In genomic region chr13:25301347-25302113, GRCh38 we compare ENCODE assay signal across 8 cellular contexts. TPM values are rescaled to one million over a fixed set of nuclear protein-coding genes. Genes with fewer than 3 reads are reported as not detected.
A peak's percentile ranks its signal among the peaks of the same experiment; 100 is the strongest.
DNase-seq lines count a peak whose midpoint lies in the region; ATAC-seq and TF ChIP-seq lines count a peak whose summit lies in the region.

A gene with protein sequence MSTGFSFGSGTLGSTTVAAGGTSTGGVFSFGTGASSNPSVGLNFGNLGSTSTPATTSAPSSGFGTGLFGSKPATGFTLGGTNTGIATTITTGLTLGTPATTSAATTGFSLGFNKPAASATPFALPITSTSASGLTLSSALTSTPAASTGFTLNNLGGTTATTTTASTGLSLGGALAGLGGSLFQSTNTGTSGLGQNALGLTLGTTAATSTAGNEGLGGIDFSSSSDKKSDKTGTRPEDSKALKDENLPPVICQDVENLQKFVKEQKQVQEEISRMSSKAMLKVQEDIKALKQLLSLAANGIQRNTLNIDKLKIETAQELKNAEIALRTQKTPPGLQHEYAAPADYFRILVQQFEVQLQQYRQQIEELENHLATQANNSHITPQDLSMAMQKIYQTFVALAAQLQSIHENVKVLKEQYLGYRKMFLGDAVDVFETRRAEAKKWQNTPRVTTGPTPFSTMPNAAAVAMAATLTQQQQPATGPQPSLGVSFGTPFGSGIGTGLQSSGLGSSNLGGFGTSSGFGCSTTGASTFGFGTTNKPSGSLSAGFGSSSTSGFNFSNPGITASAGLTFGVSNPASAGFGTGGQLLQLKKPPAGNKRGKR (plus strand): TSS chr13:25301625. CDS start chr13:25301774, 149 bp downstream.

- POLR2A ChIA-PET in RWPE1 (lab: Yijun Ruan, JAX; ENCODE audit: low non-redundant PET), result interaction anchor here (0.6 kb wide), 1 partner anchor 12 kb away, joined by 5 read pairs; no protein-coding TSS in a partner anchor

- H3K27ac Mint-ChIP-seq in activated T-helper 17 cell treated with anti-CD3 and anti-CD28 coated beads, Interleukin-2, amount 50 U/mL, for 72 hours, result peak within 1 kb of the TSS; percentile 92
- H3K27ac Mint-ChIP-seq in naive B cell, result peak within 1 kb of the TSS; percentile 97 to 99 (median 98)
- peak within 1 kb of the TSS; percentile 91 for H3K27ac Mint-ChIP-seq in stimulated activated memory B cell treated with anti-CD40 and anti-IgM and Interleukin-4, amounts not matched to agents 10 μg/mL and 1 μg/mL and 100 μg/mL, for 72 hours

- H3K9me3 Mint-ChIP-seq in activated T-helper 17 cell treated with anti-CD3 and anti-CD28 coated beads, Interleukin-2, amount 50 U/mL, for 72 hours, result no peaks in the 10 kb centered on the region
- no peaks in the 10 kb centered on the region for H3K9me3 Mint-ChIP-seq in naive B cell
- H3K9me3 Mint-ChIP-seq in stimulated activated memory B cell treated with anti-CD40 and anti-IgM and Interleukin-4, amounts not matched to agents 10 μg/mL and 1 μg/mL and 100 μg/mL, for 72 hours, result no peaks in the 10 kb centered on the region

- peaks cover 17% of the 10 kb centered on the region for H3K4me1 Mint-ChIP-seq in activated T-helper 17 cell treated with anti-CD3 and anti-CD28 coated beads, Interleukin-2, amount 50 U/mL, for 72 hours
- H3K4me1 Mint-ChIP-seq in naive B cell, result peaks cover 21 to 33% (median 27%) of the 10 kb centered on the region in 3 donors
- peaks cover 54% of the 10 kb centered on the region for H3K4me1 Mint-ChIP-seq in stimulated activated memory B cell treated with anti-CD40 and anti-IgM and Interleukin-4, amounts not matched to agents 10 μg/mL and 1 μg/mL and 100 μg/mL, for 72 hours

- H3K4me3 ChIP-seq in LNCaP clone FGC (ENCODE audit: low read depth, low read length), result peak within 1 kb of the TSS; percentile 75

- no peaks in the 10 kb centered on the region for H3K27me3 Mint-ChIP-seq in activated T-helper 17 cell treated with anti-CD3 and anti-CD28 coated beads, Interleukin-2, amount 50 U/mL, for 72 hours
- peaks cover 15 to 26% (median 16%) of the 10 kb centered on the region in 3 donors for H3K27me3 Mint-ChIP-seq in naive B cell
- H3K27me3 Mint-ChIP-seq in stimulated activated memory B cell treated with anti-CD40 and anti-IgM and Interleukin-4, amounts not matched to agents 10 μg/mL and 1 μg/mL and 100 μg/mL, for 72 hours, result peaks cover 20% of the 10 kb centered on the region

- peaks cover 49% of the 10 kb centered on the region for H3K36me3 Mint-ChIP-seq in activated T-helper 17 cell treated with anti-CD3 and anti-CD28 coated beads, Interleukin-2, amount 50 U/mL, for 72 hours (ENCODE audit: low read depth)
- H3K36me3 Mint-ChIP-seq in naive B cell, result peaks cover 0 to 8% of the 10 kb centered on the region in 2 donors
- H3K36me3 Mint-ChIP-seq in stimulated activated memory B cell treated with anti-CD40 and anti-IgM and Interleukin-4, amounts not matched to agents 10 μg/mL and 1 μg/mL and 100 μg/mL, for 72 hours, result peaks cover 13% of the 10 kb centered on the region

- TF ChIP-seq CTCF in LNCaP clone FGC (IDR thresholded peaks at IDR 0.05; ENCODE audit: control insufficient read depth, extremely low read depth, insufficient read depth) (no peak), RWPE1 (conservative IDR thresholded peaks at IDR 0.05; ENCODE audit: low read depth) (no peak)

- DNase-seq in Daoy (ENCODE audit: low read depth) (peak; percentile 95), GOT3 (lab: John Stamatoyannopoulos, UW) (peak; percentile 67), LNCaP clone FGC (ENCODE audit: low read depth) (peak; percentile 74), RWPE1 (ENCODE audit: low spot score) (peak; percentile 80), fibroblast of gingiva (ENCODE audit: low read depth) (peak; percentile 96), naive B cell (peak; percentile 96)

- H3K27ac ChIP-seq in RWPE1, result peak within 1 kb of the TSS; percentile 94

- H3K4me3 Mint-ChIP-seq in activated T-helper 17 cell treated with anti-CD3 and anti-CD28 coated beads, Interleukin-2, amount 50 U/mL, for 72 hours, result peak within 1 kb of the TSS; percentile 96
- H3K4me3 Mint-ChIP-seq in naive B cell, result peak within 1 kb of the TSS; percentile 86 to 98 (median 93)
- H3K4me3 Mint-ChIP-seq in stimulated activated memory B cell treated with anti-CD40 and anti-IgM and Interleukin-4, amounts not matched to agents 10 μg/mL and 1 μg/mL and 100 μg/mL, for 72 hours, result peak within 1 kb of the TSS; percentile 94

- CTCF ChIA-PET in RWPE1 (lab: Yijun Ruan, JAX), result no interaction called here

- ATAC-seq in activated T-helper 17 cell treated with anti-CD3 and anti-CD28 coated beads, Interleukin-2, amount 50 U/mL, for 72 hours (replicated peaks), result peak; percentile 99
- ATAC-seq in naive B cell (ENCODE audit: low read depth in 2 of 2), result peak; percentile 95
- ATAC-seq in stimulated activated memory B cell treated with anti-CD40 and anti-IgM and Interleukin-4, amounts not matched to agents 10 μg/mL and 1 μg/mL and 100 μg/mL, for 72 hours, result peak; percentile 100

RNA-seq across cellular contexts. Expression of the gene that starts here (rescaled TPM):
- 47.6 and 52.4 TPM in 2 replicates for total RNA-seq in Daoy (2014; rRNA removed; shearing (Covaris generic))
- 100 to 1,000 TPM; 124 to 165 TPM for total RNA-seq in activated T-helper 17 cell treated with anti-CD3 and anti-CD28 coated beads, Interleukin-2, amount 50 U/mL, for 72 hours
- polyA plus RNA-seq in naive B cell (ENCODE audit: low read depth in 6 of 6), result 10 to 100 TPM; 14.5 to 24.9 (median 20.6) TPM

Comparison
In these comparisons a context has a peak if more than half of its experiments do, and no peak if none do; other contexts are left out.
1. Peak in every context shown above with its lines: DNase-seq, ATAC-seq, H3K4me3 ChIP-seq and H3K27ac ChIP-seq.